ENCODE assay signal across 26 cellular contexts in the genomic region with DNA sequence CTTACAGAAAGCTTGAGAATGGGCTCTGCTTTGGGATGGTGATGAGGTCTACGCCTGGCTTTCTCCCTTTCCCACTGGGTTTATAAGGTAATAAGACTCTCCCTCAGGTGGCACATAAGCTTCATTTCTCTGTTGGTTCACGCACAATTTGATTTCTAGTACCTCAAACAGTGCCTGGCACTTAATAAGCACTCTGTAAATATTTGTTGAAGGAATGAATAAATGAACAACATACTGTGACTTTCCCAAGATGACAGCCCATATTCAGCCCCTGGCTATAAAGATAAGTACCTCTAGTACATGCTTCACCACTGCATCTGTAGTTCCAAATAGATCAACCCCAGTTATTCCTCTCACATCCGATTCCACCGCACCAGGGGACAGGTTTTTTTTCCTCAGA. TPM values are rescaled to one million over a fixed set of nuclear protein-coding genes. Genes with fewer than 3 reads are reported as not detected.
A peak's percentile ranks its signal among the peaks of the same experiment; 100 is the strongest.
DNase-seq lines count a peak whose midpoint lies in the region; ATAC-seq and TF ChIP-seq lines count a peak whose summit lies in the region.
"Had no signal": no experiment of that assay in that cellular context is flagged by ENCODE, and none has a peak within 500 bp of the region (broad histone marks: within the 10 kb centered on the region; RNA-seq: fewer than 3 reads in every experiment).

No MANE protein-coding gene starts in this region.

- peak overlapping the region; percentile 11 for H3K27ac Mint-ChIP-seq in activated T-cell treated with anti-CD3 and anti-CD28 coated beads, Interleukin-2, amount 50 U/mL, for 24 hours
- H3K27ac Mint-ChIP-seq: activated CD8-positive, alpha-beta T cell treated with anti-CD3 and anti-CD28 coated beads, Interleukin-2, amount 10 ng/mL, durations not matched to agents 7 days and 5 days; neural progenitor cell had no signal

- H3K4me1 ChIP-seq in subcutaneous abdominal adipose tissue (ENCODE audit: control insufficient read depth in 5 of 5, insufficient read depth in 5 of 5, low read length in 5 of 5) (no peaks in the 10 kb centered on the region), left lung (no peaks in the 10 kb centered on the region)
- H3K4me1 ChIP-seq: gastrocnemius medialis, neural progenitor cell had no signal

- no peak overlapping the region for H3K9ac ChIP-seq in subcutaneous abdominal adipose tissue (ENCODE audit: low read length in 5 of 5)
- H3K9ac ChIP-seq: neural progenitor cell had no signal

- no peaks in the 10 kb centered on the region for H3K27me3 Mint-ChIP-seq in activated T-cell treated with anti-CD3 and anti-CD28 coated beads, Interleukin-2, amount 50 U/mL, for 24 hours
- no peaks in the 10 kb centered on the region for H3K27me3 Mint-ChIP-seq in activated T-cell treated with anti-CD3 and anti-CD28 coated beads, Interleukin-2, amount 50 U/mL, for 4 hours (ENCODE audit: low read depth)
- H3K27me3 Mint-ChIP-seq: T-helper 17 cell had no signal

- H3K36me3 ChIP-seq in subcutaneous abdominal adipose tissue (ENCODE audit: control insufficient read depth in 5 of 5, insufficient read depth in 5 of 5, low read length in 5 of 5) (peaks cover 52 to 89% (median 62%) of the 10 kb centered on the region in 5 donors), left lung (peaks cover 0 to 97% of the 10 kb centered on the region in 2 donors)

- peak overlapping the region; percentile 10 for H3K27ac ChIP-seq in subcutaneous abdominal adipose tissue (ENCODE audit: low read depth, low read length)
- H3K27ac ChIP-seq in left lung = no peak overlapping the region
- H3K27ac ChIP-seq: gastrocnemius medialis, neural progenitor cell, spleen, thoracic aorta had no signal

- no peak for DNase-seq in activated T-cell treated with anti-CD3 and anti-CD28 coated beads, Interleukin-2, amount 50 U/mL, for 24 hours
- no peak for DNase-seq in activated T-cell treated with anti-CD3 and anti-CD28 coated beads, Interleukin-2, amount 50 U/mL, for 4 hours
- DNase-seq in NCI-H187 treated with DMSO at 0.1 percent for 48 hours (lab: John Stamatoyannopoulos, UW) (peak; percentile 100), NCI-H69 (lab: John Stamatoyannopoulos, UW) (peak; percentile 98), islet precursor cell (no peak), left lung (no peak)
- DNase-seq: activated CD8-positive, alpha-beta T cell treated with anti-CD3 and anti-CD28 coated beads, Interleukin-2, amount 10 ng/mL, durations not matched to agents 7 days and 5 days; activated effector memory CD4-positive, alpha-beta T cell treated with Interleukin-2 at 50 U/mL for 16 hours; amygdala; C1 segment of cervical spinal cord; central memory CD4-positive, alpha-beta T cell; DMS 273 treated with DMSO at 0.1 percent for 48 hours; gastrocnemius medialis; left colon; midbrain; NCI-H524; PC-3; SJCRH30; spleen; T-helper 17 cell had no signal

- H3K36me3 Mint-ChIP-seq in activated T-cell treated with anti-CD3 and anti-CD28 coated beads, Interleukin-2, amount 50 U/mL, for 24 hours (ENCODE audit: low read depth) = peaks cover 91% of the 10 kb centered on the region
- peaks cover 49% of the 10 kb centered on the region for H3K36me3 Mint-ChIP-seq in activated T-cell treated with anti-CD3 and anti-CD28 coated beads, Interleukin-2, amount 50 U/mL, for 4 hours (ENCODE audit: insufficient read depth)

- ATAC-seq in activated T-cell treated with anti-CD3 and anti-CD28 coated beads, Interleukin-2, amount 50 U/mL, for 4 hours = no peak
- ATAC-seq in HG02973 (IDR thresholded peaks at IDR 0.05; ENCODE audit: unreplicated experiment) = no peak
- ATAC-seq in left lung = no peak
- ATAC-seq: activated CD8-positive, alpha-beta T cell treated with anti-CD3 and anti-CD28 coated beads, Interleukin-2, amount 10 ng/mL, durations not matched to agents 7 days and 5 days; gastrocnemius medialis; HepG2; left colon; PC-3; T-helper 17 cell had no signal

- peaks cover 15% of the 10 kb centered on the region for H3K4me1 Mint-ChIP-seq in activated T-cell treated with anti-CD3 and anti-CD28 coated beads, Interleukin-2, amount 50 U/mL, for 24 hours (ENCODE audit: low read depth)
- H3K4me1 Mint-ChIP-seq in activated T-cell treated with anti-CD3 and anti-CD28 coated beads, Interleukin-2, amount 50 U/mL, for 4 hours (ENCODE audit: low read depth) = peaks cover 7% of the 10 kb centered on the region

- TF ChIP-seq CTCF in left lung (IDR thresholded peaks at IDR 0.05) = no peak

- H3K9me3 ChIP-seq in subcutaneous abdominal adipose tissue (ENCODE audit: control insufficient read depth in 5 of 5, low read length in 5 of 5) = no peaks in the 10 kb centered on the region
- no peaks in the 10 kb centered on the region for H3K9me3 ChIP-seq in left lung
- H3K9me3 ChIP-seq: gastrocnemius medialis, SJCRH30, spleen, thoracic aorta had no signal

- H3K4me3 ChIP-seq in subcutaneous abdominal adipose tissue (ENCODE audit: low read depth in 1 of 5, low read length in 5 of 5) (no peak overlapping the region), left lung (no peak overlapping the region)
- H3K4me3 ChIP-seq: gastrocnemius medialis, neural progenitor cell, SJCRH30, spleen, thoracic aorta had no signal

- no peaks in the 10 kb centered on the region for H3K9me3 Mint-ChIP-seq in activated T-cell treated with anti-CD3 and anti-CD28 coated beads, Interleukin-2, amount 50 U/mL, for 24 hours
- H3K9me3 Mint-ChIP-seq in activated T-cell treated with anti-CD3 and anti-CD28 coated beads, Interleukin-2, amount 50 U/mL, for 4 hours = no peaks in the 10 kb centered on the region
- H3K9me3 Mint-ChIP-seq: neural progenitor cell had no signal

- H3K4me3 Mint-ChIP-seq in activated T-cell treated with anti-CD3 and anti-CD28 coated beads, Interleukin-2, amount 50 U/mL, for 24 hours = no peak overlapping the region
- H3K4me3 Mint-ChIP-seq in activated T-cell treated with anti-CD3 and anti-CD28 coated beads, Interleukin-2, amount 50 U/mL, for 4 hours = no peak overlapping the region
- H3K4me3 Mint-ChIP-seq: activated CD8-positive, alpha-beta T cell treated with anti-CD3 and anti-CD28 coated beads, Interleukin-2, amount 10 ng/mL, durations not matched to agents 7 days and 5 days; neural progenitor cell; T-helper 17 cell had no signal

- intact Hi-C loops in left lung (cut with DNase I) = no loop called here

- H3K27me3 ChIP-seq in subcutaneous abdominal adipose tissue (ENCODE audit: control insufficient read depth in 5 of 5, insufficient read depth in 4 of 5, low read length in 5 of 5) (no peaks in the 10 kb centered on the region), left lung (no peaks in the 10 kb centered on the region)
- H3K27me3 ChIP-seq: gastrocnemius medialis, neural progenitor cell, SJCRH30, spleen had no signal

RNA-seq across cellular contexts. Expression of gene COPA, which starts 17.8 kb away (rescaled TPM):
- total RNA-seq in activated T-cell treated with anti-CD3 and anti-CD28 coated beads, Interleukin-2, amount 50 U/mL, for 4 hours = 100 to 1,000 TPM; 116 to 144 (median 121) TPM
- 100 to 1,000 TPM; 174 to 181 TPM for total RNA-seq in left lung

RNA-seq across cellular contexts. Expression of gene NCSTN, which starts 17.9 kb away (rescaled TPM):
- total RNA-seq in activated T-cell treated with anti-CD3 and anti-CD28 coated beads, Interleukin-2, amount 50 U/mL, for 4 hours = 10 to 100 TPM; 52.0 to 61.7 (median 60.5) TPM
- 10 to 100 TPM; 90.7 to 93.8 TPM for total RNA-seq in left lung

RNA-seq across cellular contexts. Expression of gene PEX19, which starts 40.3 kb away (rescaled TPM):
- total RNA-seq in activated T-cell treated with anti-CD3 and anti-CD28 coated beads, Interleukin-2, amount 50 U/mL, for 4 hours = 10 to 100 TPM; 55.1 to 64.3 (median 57.9) TPM
- total RNA-seq in left lung = 10 to 100 TPM; 42.9 to 57.1 TPM

RNA-seq across cellular contexts. Expression of gene NHLH1, which starts 41.6 kb away (rescaled TPM):
- total RNA-seq in activated T-cell treated with anti-CD3 and anti-CD28 coated beads, Interleukin-2, amount 50 U/mL, for 4 hours = under 1 TPM; 0.30 to 0.45 (median 0.33) TPM
- total RNA-seq in left lung = under 1 TPM; 0.09 to 0.26 TPM
- total RNA-seq: M059J, PC-3 had no signal

Comparison
In these comparisons a context has a peak if more than half of its experiments do, and no peak if none do; other contexts are left out.
1. DNase-seq: peak in NCI-H187 treated with DMSO at 0.1 percent for 48 hours (single experiment) and NCI-H69 (single experiment); none in activated T-cell treated with anti-CD3 and anti-CD28 coated beads, Interleukin-2, amount 50 U/mL, for 24 hours (single experiment), activated T-cell treated with anti-CD3 and anti-CD28 coated beads, Interleukin-2, amount 50 U/mL, for 4 hours (single experiment), islet precursor cell (single experiment) and left lung (0 of 2).